ENCODE assay signal across 26 cellular contexts in genomic region chr21:39721885-39722284, GRCh38. TPM values are rescaled to one million over a fixed set of nuclear protein-coding genes. Genes with fewer than 3 reads are reported as not detected.
"Had no signal": no experiment of that assay in that cellular context is flagged by ENCODE, and none has a peak within 500 bp of the region (broad histone marks: within the 10 kb centered on the region; RNA-seq: fewer than 3 reads in every experiment).

No MANE protein-coding gene starts in this region.

- DNase-seq: heart right ventricle; hippocampal formation; kidney glomerular epithelial cell; left cardiac atrium; left lung; lower lobe of right lung; mammary epithelial cell; mesenchymal stem cell; naive thymus-derived CD4-positive, alpha-beta T cell; ovary; right lobe of liver; stimulated activated CD4-positive, alpha-beta T cell treated with anti-CD3 and anti-CD28 coated beads, Interleukin-12 subunit alpha, Interleukin-12 subunit beta, amount 100 ng/mL, for 4 hours; stimulated activated CD4-positive, alpha-beta T cell treated with anti-CD3 and anti-CD28 coated beads, Interleukin-15, amount 100 ng/mL, for 24 hours; stimulated activated CD4-positive, alpha-beta T cell treated with anti-CD3 and anti-CD28 coated beads, Interleukin-2, amount 100 ng/mL, for 24 hours; stimulated activated CD4-positive, alpha-beta T cell treated with anti-CD3 and anti-CD28 coated beads, Interleukin-4, amount 100 ng/mL, for 1 hour; stimulated activated naive B cell treated with anti-CD40 and anti-IgM and Interleukin-4, amounts not matched to agents 10 μg/mL and 1 μg/mL and 100 μg/mL, for 72 hours; tibial artery; uterus had no signal

- H3K27me3 ChIP-seq: left lung, ovary, right atrium auricular region, right lobe of liver, tibial artery, uterus had no signal

- H3K27ac ChIP-seq: heart right ventricle, left lung, lower lobe of right lung, ovary, right atrium auricular region, right lobe of liver, suprapubic skin, thoracic aorta, tibial artery, uterus had no signal

- H3K9me3 ChIP-seq: heart right ventricle, left lung, lower lobe of right lung, ovary, right atrium auricular region, right lobe of liver, suprapubic skin, thoracic aorta, tibial artery, uterus had no signal

- H3K36me3 ChIP-seq: heart right ventricle, left lung, lower lobe of right lung, ovary, right atrium auricular region, right lobe of liver, suprapubic skin, thoracic aorta, tibial artery, uterus had no signal

- ATAC-seq: heart right ventricle; left cardiac atrium; left lung; lower lobe of right lung; naive thymus-derived CD4-positive, alpha-beta T cell; natural killer cell treated with Interleukin-12 subunit alpha and Interleukin-12 subunit beta and Interleukin-15 and Interleukin-18, amount 100 ng/mL, for 72 hours; right lobe of liver; stimulated activated naive B cell treated with anti-CD40 and anti-IgM and Interleukin-4, amounts not matched to agents 10 μg/mL and 1 μg/mL and 100 μg/mL, for 72 hours had no signal

- H3K4me3 ChIP-seq: heart right ventricle, left lung, lower lobe of right lung, ovary, right atrium auricular region, right lobe of liver, suprapubic skin, thoracic aorta, tibial artery, uterus had no signal

- H3K4me1 ChIP-seq: left lung, lower lobe of right lung, right atrium auricular region, right lobe of liver, suprapubic skin, tibial artery, uterus had no signal

- FAIRE-seq: keratinocyte had no signal

RNA-seq across cellular contexts. Expression of gene IGSF5, which starts 23.1 kb away (rescaled TPM):
- total RNA-seq: left lung; lower lobe of right lung; mononuclear cell; naive thymus-derived CD4-positive, alpha-beta T cell; natural killer cell treated with Interleukin-12 subunit alpha and Interleukin-12 subunit beta and Interleukin-15 and Interleukin-18, amount 100 ng/mL, for 72 hours; omental fat pad; pulmonary artery endothelial cell; right lobe of liver; thoracic aorta had no signal
- polyA plus RNA-seq: keratinocyte; mammary epithelial cell; naive thymus-derived CD4-positive, alpha-beta T cell had no signal
